In the genomic region with DNA sequence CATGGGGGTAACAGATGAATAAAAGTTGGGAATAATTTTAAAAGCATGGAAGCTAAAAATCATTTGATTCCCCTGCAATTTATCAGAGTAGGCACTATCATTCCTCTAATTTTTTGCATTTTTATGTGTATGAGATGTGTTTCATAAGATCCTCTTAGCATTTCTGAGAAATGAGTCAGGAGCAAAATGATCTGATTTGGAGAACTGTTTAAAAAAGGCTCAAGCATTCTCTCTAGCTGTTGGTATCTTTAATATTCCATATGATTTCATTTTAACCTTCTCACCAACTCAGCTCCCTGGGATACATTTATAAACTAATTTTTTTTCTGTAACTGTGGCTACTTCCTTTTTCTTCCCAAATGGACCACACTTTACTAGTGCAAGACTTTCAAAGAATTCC, we compare ENCODE assay signal across 16 cellular contexts.
DNase-seq lines count a peak whose midpoint lies in the region; ATAC-seq and TF ChIP-seq lines count a peak whose summit lies in the region.
"Had no signal": no experiment of that assay in that cellular context is flagged by ENCODE, and none has a peak within 500 bp of the region (broad histone marks: within the 10 kb centered on the region; RNA-seq: fewer than 3 reads in every experiment).

No MANE protein-coding gene starts in this region.

- ATAC-seq in HG03354 (IDR thresholded peaks at IDR 0.05; ENCODE audit: poor library complexity, severe bottlenecking, unreplicated experiment) (no peak), HG03439 (IDR thresholded peaks at IDR 0.05; ENCODE audit: unreplicated experiment) (no peak)
- ATAC-seq: A549; right lobe of liver; stimulated activated effector memory CD8-positive, alpha-beta T cell treated with anti-CD3 and anti-CD28 coated beads, Interleukin-12 subunit alpha, Interleukin-12 subunit beta, amount 100 ng/mL, for 72 hours had no signal

- DNase-seq in A172 (ENCODE audit: low spot score) (peak; percentile 70), HFF-Myc (ENCODE audit: extremely low read depth, low read depth) (peak; percentile 31), astrocyte of the cerebellum (ENCODE audit: low read depth) (peak; percentile 9), glomerular visceral epithelial cell (ENCODE audit: extremely low spot score) (peak; percentile 39), GF-D8 (lab: John Stamatoyannopoulos, UW) (no peak), Kasumi-1 (lab: John Stamatoyannopoulos, UW) (no peak)
- DNase-seq: activated naive CD4-positive, alpha-beta T cell treated with anti-CD3 and anti-CD28 coated beads, Interleukin-2, amount 10 ng/mL, durations not matched to agents 7 days and 5 days; NCI-H187; NCI-H526 treated with DMSO at 0.1 percent for 48 hours; nephron progenitor cell; right lobe of liver; stimulated activated CD4-positive, alpha-beta T cell treated with anti-CD3 and anti-CD28 coated beads, Interleukin-4, amount 100 ng/mL, for 4 hours had no signal

- TF ChIP-seq CTCF in HFF-Myc (IDR thresholded peaks at IDR 0.05; ENCODE audit: low read depth, low read length, missing control alignments), result no peak
- TF ChIP-seq CTCF in astrocyte of the cerebellum (IDR thresholded peaks at IDR 0.05; ENCODE audit: low read depth, low read length, missing control alignments), result no peak

- in situ Hi-C loops in astrocyte of the cerebellum (cut with HindIII; ENCODE audit: low sequenced_read_pairs), result no loop called here

- no peak overlapping the region for H3K4me3 ChIP-seq in HFF-Myc (replicated peaks; ENCODE audit: low read depth, low read length)
- H3K4me3 ChIP-seq in astrocyte of the cerebellum (ENCODE audit: low read depth, low read length), result no peak overlapping the region
- H3K4me3 ChIP-seq: A549, right lobe of liver had no signal

Comparison
In these comparisons a context has a peak if more than half of its experiments do, and no peak if none do; other contexts are left out.
1. DNase-seq: peak in A172 (single experiment), HFF-Myc (single experiment), astrocyte of the cerebellum (single experiment) and glomerular visceral epithelial cell (single experiment); none in GF-D8 (single experiment) and Kasumi-1 (0 of 2).